Comparison of ENCODE assay signal across 9 cellular contexts in genomic region chr11:128906185-128907065, GRCh38. TPM values are rescaled to one million over a fixed set of nuclear protein-coding genes. Genes with fewer than 3 reads are reported as not detected.
A peak's percentile ranks its signal among the peaks of the same experiment; 100 is the strongest.
DNase-seq lines count a peak whose midpoint lies in the region; TF ChIP-seq lines count a peak whose summit lies in the region.
"Had no signal": no experiment of that assay in that cellular context is flagged by ENCODE, and none has a peak within 500 bp of the region (broad histone marks: within the 10 kb centered on the region; RNA-seq: fewer than 3 reads in every experiment).

No MANE protein-coding gene starts in this region.

- H3K36me3 ChIP-seq in spleen, result peaks cover 0 to 11% (median 0%) of the 10 kb centered on the region in 6 donors

- peaks cover 0 to 74% (median 7%) of the 10 kb centered on the region in 7 donors for H3K27me3 ChIP-seq in spleen (replicated peaks in 1 of 7)

- H3K27me3 Mint-ChIP-seq in IgD-negative memory B cell, result peaks cover 67% of the 10 kb centered on the region

- H3K36me3 Mint-ChIP-seq in IgD-negative memory B cell, result no peaks in the 10 kb centered on the region

- WGBS in spleen, 5 donors, result 60 to 74% (median 67%) methylated on average over 8 of the region's 8 CpGs

- peaks cover 0 to 3% (median 0%) of the 10 kb centered on the region in 3 donors for H3K9me3 Mint-ChIP-seq in IgD-negative memory B cell

- peak; percentile 38 for TF ChIP-seq CTCF in 22Rv1 (IDR thresholded peaks at IDR 0.05)
- peak in 1 of 11 experiments; percentile 5 for TF ChIP-seq CTCF in spleen (IDR thresholded peaks at IDR 0.05 in 8 of 11, conservative IDR thresholded peaks at IDR 0.05 in 3 of 11)

- intact Hi-C loops in spleen (cut with DNase I; ENCODE audit: low total_unique reads), result no loop called here

- no peak overlapping the region for H3K27ac ChIP-seq in 22Rv1
- peak overlapping the region; percentile 70 for H3K27ac ChIP-seq in caudate nucleus (ENCODE audit: low read depth, low read length)
- peak overlapping the region in 4 of 8 donors; percentile 42 to 75 (median 58) for H3K27ac ChIP-seq in spleen

- DNase-seq in caudate nucleus (lab: John Stamatoyannopoulos, UW) (peak in 1 of 61 donors; percentile 34), medulla oblongata (ENCODE audit: extremely low spot score) (peak; percentile 78), NAMALWA (ENCODE audit: low spot score) (no peak), germinal center (ENCODE audit: low spot score) (no peak), NCI-H2227 treated with DMSO at 0.1 percent for 48 hours (lab: John Stamatoyannopoulos, UW) (no peak), spleen (no peak)

- TF ChIP-seq POLR2A in spleen (IDR thresholded peaks at IDR 0.05), result no peak

- peak overlapping the region in 4 of 8 donors; percentile 54 to 73 (median 58) for H3K4me3 ChIP-seq in spleen

- H3K4me1 ChIP-seq in spleen, result peaks cover 26 to 78% (median 60%) of the 10 kb centered on the region in 6 donors

- H3K4me1 Mint-ChIP-seq in IgD-negative memory B cell, result peaks cover 11 to 20% (median 15%) of the 10 kb centered on the region in 3 donors

- H3K4me3 Mint-ChIP-seq in IgD-negative memory B cell, result peak overlapping the region; percentile 59 to 90 (median 82)

- no peak overlapping the region for H3K27ac Mint-ChIP-seq in IgD-negative memory B cell

- H3K9me3 ChIP-seq in spleen, result no peaks in the 10 kb centered on the region

RNA-seq across cellular contexts. Expression of gene KCNJ5, which starts 15.3 kb away (rescaled TPM):
- polyA plus RNA-seq in IgD-negative memory B cell (not detected), spleen (1 to 10 TPM in 1 of 3 donors, under 1 TPM in 2; 0.42 to 4.5 (median 0.74) TPM)
- 10 to 100 TPM in 6 of 7 donors, 1 to 10 TPM in 1; 4.8 to 45.4 (median 17.4) TPM for total RNA-seq in spleen
- total RNA-seq: myocyte had no signal

RNA-seq across cellular contexts. Expression of gene TP53AIP1, which starts 36.2 kb away (rescaled TPM):
- polyA plus RNA-seq in IgD-negative memory B cell (not detected), spleen (under 1 TPM in 2 of 3 donors, not detected in 1; 0.03 to 0.13 TPM)
- total RNA-seq in spleen, result under 1 TPM in 2 of 7 donors, not detected in 5; 0.11 to 0.14 TPM

RNA-seq across cellular contexts. Expression of gene KCNJ1, which starts 39.3 kb away (rescaled TPM):
- polyA plus RNA-seq in IgD-negative memory B cell, result 0.30 TPM
- not detected for total RNA-seq in spleen
- polyA plus RNA-seq in spleen, result under 1 TPM; 0.02 to 0.09 (median 0.03) TPM
